In the genomic region with DNA sequence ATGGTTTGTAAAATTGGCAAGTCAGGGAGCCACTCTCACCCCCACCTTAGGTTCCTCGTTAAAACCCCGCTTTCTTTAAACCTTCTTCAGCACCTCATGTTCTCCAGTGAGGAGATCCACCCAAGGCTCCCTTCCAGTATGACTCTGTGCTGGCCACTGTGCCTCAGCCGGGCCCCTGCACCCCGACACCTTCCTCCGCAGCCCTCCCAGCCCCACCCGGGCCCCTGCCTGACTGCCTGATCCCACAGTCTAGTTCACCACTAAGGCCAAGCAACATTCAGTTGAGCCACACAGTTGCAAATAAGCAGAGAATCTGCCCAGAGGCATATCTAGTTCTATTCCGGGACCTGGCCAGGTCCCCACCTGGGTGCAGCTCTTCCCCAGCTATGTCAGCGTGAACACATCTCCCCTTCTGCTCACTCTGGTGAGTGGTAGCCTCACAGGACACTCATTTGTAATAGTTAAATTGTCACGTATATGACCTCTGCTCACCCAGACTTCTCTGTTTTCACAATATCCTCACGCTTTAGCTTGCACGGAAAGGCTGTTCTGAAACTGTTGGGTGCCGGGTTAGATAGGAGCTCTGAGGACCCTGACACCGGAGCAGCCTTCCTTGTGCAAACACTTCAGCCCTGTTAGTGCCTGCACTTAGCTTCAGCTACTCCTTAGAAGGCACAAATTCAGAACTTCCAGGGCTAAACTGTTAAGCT, we compare ENCODE assay signal across 29 cellular contexts.
DNase-seq lines count a peak whose midpoint lies in the region; ATAC-seq and TF ChIP-seq lines count a peak whose summit lies in the region.
"Had no signal": no experiment of that assay in that cellular context is flagged by ENCODE, and none has a peak within 500 bp of the region (broad histone marks: within the 10 kb centered on the region; RNA-seq: fewer than 3 reads in every experiment).

No MANE protein-coding gene starts in this region.

- H3K4me3 ChIP-seq in IMR-90 (ENCODE audit: insufficient read depth, low read depth, low read length) (no peak overlapping the region), ectodermal cell (ENCODE audit: insufficient read depth, low read depth, low read length) (no peak overlapping the region), lower lobe of right lung (no peak overlapping the region)
- H3K4me3 ChIP-seq: BLaER1 treated with 17β-estradiol and CSF1 and Interleukin-3, amounts not matched to agents 10 nM and 100 nM; uterus had no signal

- no peaks in the 10 kb centered on the region for H4K20me1 ChIP-seq in IMR-90 (ENCODE audit: insufficient read depth, low read length)
- H4K20me1 ChIP-seq: BLaER1 treated with 17β-estradiol and CSF1 and Interleukin-3, amounts not matched to agents 10 nM and 100 nM had no signal

- no peak overlapping the region for H3K9ac ChIP-seq in IMR-90 (ENCODE audit: low read depth, low read length)
- H3K9ac ChIP-seq: BLaER1 treated with 17β-estradiol and CSF1 and Interleukin-3, amounts not matched to agents 10 nM and 100 nM; SK-N-SH had no signal

- WGBS in IMR-90 (ENCODE audit: extremely low coverage in 2 of 2, insufficient read length in 1 of 2), 2 experiments, result 90% methylated on average over 2 of the region's 13 CpGs; no CpG with 5 or more reads in 1 of the 2 experiments
- WGBS in ectodermal cell, 2 experiments, result 78 to 80% methylated on average over 13 of the region's 13 CpGs

- DNase-seq in ELF-1 (ENCODE audit: low read depth, low spot score), result peak; percentile 56
- DNase-seq in IMR-90, result no peak
- no peak for DNase-seq in lower lobe of right lung
- DNase-seq in NCI-H526 treated with DMSO at 0.1 percent for 48 hours (lab: John Stamatoyannopoulos, UW), result no peak
- no peak for DNase-seq in activated naive CD8-positive, alpha-beta T cell treated with anti-CD3 and anti-CD28 coated beads, Interleukin-2, amount 50 U/mL, for 24 hours
- DNase-seq: activated CD4-positive, alpha-beta T cell treated with anti-CD3 and anti-CD28 coated beads, Interleukin-2, amount 50 U/mL, for 4 hours; activated CD8-positive, alpha-beta memory T cell treated with anti-CD3 and anti-CD28 coated beads, Interleukin-2, amount 50 U/mL, for 4 hours; effector CD8-positive, alpha-beta T cell; EL; foreskin melanocyte; GOT3; hippocampal formation; kidney glomerular epithelial cell; midbrain; NCI-H1930; NCI-H526; SK-N-SH; substantia nigra; T-helper 2 cell; uterus; WERI-Rb-1 had no signal

- no peak overlapping the region for H2BK15ac ChIP-seq in IMR-90 (ENCODE audit: low read depth, low read length)

- no peak overlapping the region for H3K23ac ChIP-seq in IMR-90 (ENCODE audit: low read depth, low read length)

- H3K18ac ChIP-seq in IMR-90 (ENCODE audit: low read depth, low read length), result no peak overlapping the region

- no peak overlapping the region for H2AFZ ChIP-seq in IMR-90 (replicated peaks; ENCODE audit: low read length, poor library complexity)

- no TSS peak for BruUV-seq in IMR-90 (replicated peaks; lab: Mats Ljungman, UMichigan)

- H3K9me3 ChIP-seq in IMR-90 (ENCODE audit: control insufficient read depth, insufficient read depth, low read length), result no peaks in the 10 kb centered on the region
- H3K9me3 ChIP-seq in ectodermal cell (ENCODE audit: control insufficient read depth, low read length), result no peaks in the 10 kb centered on the region
- no peaks in the 10 kb centered on the region for H3K9me3 ChIP-seq in lower lobe of right lung
- H3K9me3 ChIP-seq: BLaER1 treated with 17β-estradiol and CSF1 and Interleukin-3, amounts not matched to agents 10 nM and 100 nM; SK-N-SH; uterus had no signal

- no peak overlapping the region for H2AK5ac ChIP-seq in IMR-90 (ENCODE audit: low read depth, low read length)

- dilution Hi-C loops in IMR-90 (cut with HindIII; ENCODE audit: low sequenced_read_pairs, unreplicated experiment), result no loop called here

- intact Hi-C loops in IMR-90 (cut with micrococcal nuclease), result no loop called here
- intact Hi-C loops in lower lobe of right lung (cut with DNase I), result no loop called here

- ATAC-seq in IMR-90 (ENCODE audit: low read depth) (peak; percentile 29), lower lobe of right lung (peak; percentile 69 to 77), HG03442 (IDR thresholded peaks at IDR 0.05; ENCODE audit: unreplicated experiment) (no peak)
- ATAC-seq in activated CD4-positive, CD25-positive, alpha-beta regulatory T cell treated with anti-CD3 and anti-CD28 coated beads, Interleukin-2, amount 50 U/mL, for 24 hours, result no peak
- ATAC-seq in activated naive CD8-positive, alpha-beta T cell treated with anti-CD3 and anti-CD28 coated beads, Interleukin-2, amount 50 U/mL, for 24 hours, result no peak
- ATAC-seq: activated T-helper 17 cell treated with anti-CD3 and anti-CD28 coated beads, Interleukin-2, amount 50 U/mL, for 72 hours had no signal

- no peak overlapping the region for H3K4me2 ChIP-seq in IMR-90 (ENCODE audit: low read depth, low read length)
- H3K4me2 ChIP-seq: BLaER1 treated with 17β-estradiol and CSF1 and Interleukin-3, amounts not matched to agents 10 nM and 100 nM; SK-N-SH had no signal

- H3K36me3 Mint-ChIP-seq in activated naive CD8-positive, alpha-beta T cell treated with anti-CD3 and anti-CD28 coated beads, Interleukin-2, amount 50 U/mL, for 24 hours (ENCODE audit: low read depth), result no peaks in the 10 kb centered on the region
- H3K36me3 Mint-ChIP-seq: activated naive CD8-positive, alpha-beta T cell had no signal

- H3K9me1 ChIP-seq in IMR-90 (ENCODE audit: insufficient read depth, low read length), result no peaks in the 10 kb centered on the region; the same call in 1 of the 2 replicates

- H3K79me1 ChIP-seq in IMR-90 (ENCODE audit: low read depth in 1 of 2, low read length in 2 of 2), result no peaks in the 10 kb centered on the region

- CTCF ChIA-PET in IMR-90 (lab: Yijun Ruan, JAX), result interaction anchor here (0.5 to 0.7 kb wide), 2 partner anchors 8 to 13 kb away, joined by 3 read pairs; no protein-coding TSS in a partner anchor

- H3K4me1 ChIP-seq in IMR-90 (ENCODE audit: control insufficient read depth, insufficient read depth, low read length) (no peaks in the 10 kb centered on the region), ectodermal cell (ENCODE audit: control insufficient read depth, insufficient read depth, low read length) (peaks cover 32% of the 10 kb centered on the region), lower lobe of right lung (no peaks in the 10 kb centered on the region)
- H3K4me1 ChIP-seq: BLaER1 treated with 17β-estradiol and CSF1 and Interleukin-3, amounts not matched to agents 10 nM and 100 nM; uterus had no signal

- H3K9me3 Mint-ChIP-seq in activated naive CD8-positive, alpha-beta T cell treated with anti-CD3 and anti-CD28 coated beads, Interleukin-2, amount 50 U/mL, for 24 hours, result no peaks in the 10 kb centered on the region
- H3K9me3 Mint-ChIP-seq: activated T-helper 17 cell treated with anti-CD3 and anti-CD28 coated beads, Interleukin-2, amount 50 U/mL, for 72 hours; nephron had no signal

- no peak overlapping the region for H2BK20ac ChIP-seq in IMR-90 (ENCODE audit: low read depth, low read length)

- H3K14ac ChIP-seq in IMR-90 (replicated peaks; ENCODE audit: low read depth, low read length), result no peak overlapping the region

- H3K56ac ChIP-seq in IMR-90 (ENCODE audit: extremely low read depth, insufficient read depth, low read length), result no peak overlapping the region

- H2BK5ac ChIP-seq in IMR-90 (ENCODE audit: low read depth, low read length, poor library complexity, severe bottlenecking), result no peak overlapping the region

- no peak overlapping the region for H4K8ac ChIP-seq in IMR-90 (ENCODE audit: low read depth in 2 of 2, low read length in 2 of 2)

- no peak for TF ChIP-seq POLR2A in IMR-90 (IDR thresholded peaks at IDR 0.05; ENCODE audit: low read depth, low read length)

- H2AK9ac ChIP-seq in IMR-90 (replicated peaks; ENCODE audit: low read depth, low read length, poor library complexity), result no peak overlapping the region

- peaks cover 4% of the 10 kb centered on the region for H3K36me3 ChIP-seq in IMR-90 (ENCODE audit: control insufficient read depth, insufficient read depth, low read length)
- H3K36me3 ChIP-seq in ectodermal cell (ENCODE audit: control insufficient read depth, insufficient read depth, low read length), result peaks cover 8% of the 10 kb centered on the region
- H3K36me3 ChIP-seq in lower lobe of right lung, result no peaks in the 10 kb centered on the region
- H3K36me3 ChIP-seq: uterus, WERI-Rb-1 had no signal

- no peak overlapping the region for H2BK120ac ChIP-seq in IMR-90 (ENCODE audit: low read depth, low read length)

- H3K27me3 Mint-ChIP-seq in activated naive CD8-positive, alpha-beta T cell treated with anti-CD3 and anti-CD28 coated beads, Interleukin-2, amount 50 U/mL, for 24 hours, result peaks cover 5% of the 10 kb centered on the region
- H3K27me3 Mint-ChIP-seq: activated naive CD8-positive, alpha-beta T cell had no signal

- H3K27me3 ChIP-seq in IMR-90 (ENCODE audit: control insufficient read depth, insufficient read depth, low read length) (no peaks in the 10 kb centered on the region), ectodermal cell (ENCODE audit: control insufficient read depth, insufficient read depth, low read length, poor library complexity, severe bottlenecking) (no peaks in the 10 kb centered on the region), lower lobe of right lung (ENCODE audit: low read depth) (no peaks in the 10 kb centered on the region)
- H3K27me3 ChIP-seq: BLaER1 treated with 17β-estradiol and CSF1 and Interleukin-3, amounts not matched to agents 10 nM and 100 nM; uterus had no signal

- H3K4me3 Mint-ChIP-seq in activated naive CD8-positive, alpha-beta T cell treated with anti-CD3 and anti-CD28 coated beads, Interleukin-2, amount 50 U/mL, for 24 hours, result no peak overlapping the region
- H3K4me3 Mint-ChIP-seq: activated naive CD8-positive, alpha-beta T cell; activated T-helper 17 cell treated with anti-CD3 and anti-CD28 coated beads, Interleukin-2, amount 50 U/mL, for 72 hours; nephron had no signal

- H3K27ac ChIP-seq in IMR-90 (ENCODE audit: insufficient read depth, low read length) (no peak overlapping the region), ectodermal cell (ENCODE audit: insufficient read depth, low read depth, low read length, poor library complexity, severe bottlenecking) (peak overlapping the region; percentile 74), lower lobe of right lung (no peak overlapping the region)
- H3K27ac ChIP-seq: BLaER1 treated with 17β-estradiol and CSF1 and Interleukin-3, amounts not matched to agents 10 nM and 100 nM; RWPE1; uterus; WERI-Rb-1 had no signal

- POLR2A ChIA-PET in IMR-90 (lab: Charles Lee; ENCODE audit: unreplicated experiment), result no interaction called here

- H4K5ac ChIP-seq in IMR-90 (ENCODE audit: low read depth, low read length), result no peak overlapping the region

- no peaks in the 10 kb centered on the region for H3K4me1 Mint-ChIP-seq in activated naive CD8-positive, alpha-beta T cell treated with anti-CD3 and anti-CD28 coated beads, Interleukin-2, amount 50 U/mL, for 24 hours
- H3K4me1 Mint-ChIP-seq: activated T-helper 17 cell treated with anti-CD3 and anti-CD28 coated beads, Interleukin-2, amount 50 U/mL, for 72 hours had no signal

- no peak overlapping the region for H3K4ac ChIP-seq in IMR-90 (ENCODE audit: low read depth, low read length)

- no peak for TF ChIP-seq RAD21 in IMR-90 (IDR thresholded peaks at IDR 0.05; ENCODE audit: low read length)

- no peak for TF ChIP-seq CTCF in IMR-90 (conservative IDR thresholded peaks at IDR 0.05; ENCODE audit: low read depth, low read length)
- no peak for TF ChIP-seq CTCF in lower lobe of right lung (IDR thresholded peaks at IDR 0.05)

- H3K27ac Mint-ChIP-seq in activated naive CD8-positive, alpha-beta T cell treated with anti-CD3 and anti-CD28 coated beads, Interleukin-2, amount 50 U/mL, for 24 hours, result no peak overlapping the region
- H3K27ac Mint-ChIP-seq: activated naive CD8-positive, alpha-beta T cell; activated T-helper 17 cell treated with anti-CD3 and anti-CD28 coated beads, Interleukin-2, amount 50 U/mL, for 72 hours; nephron had no signal

- in situ Hi-C loops in IMR-90 (cut with MboI; ENCODE audit: low sequenced_read_pairs), result no loop called here

- H4K91ac ChIP-seq in IMR-90 (ENCODE audit: insufficient read depth, low read depth, low read length), result no peak overlapping the region

Comparison
In these comparisons a context has a peak if more than half of its experiments do, and no peak if none do; other contexts are left out.
1. ATAC-seq: peak in IMR-90 (single experiment) and lower lobe of right lung (2 of 2); none in activated CD4-positive, CD25-positive, alpha-beta regulatory T cell treated with anti-CD3 and anti-CD28 coated beads, Interleukin-2, amount 50 U/mL, for 24 hours (0 of 2), activated naive CD8-positive, alpha-beta T cell treated with anti-CD3 and anti-CD28 coated beads, Interleukin-2, amount 50 U/mL, for 24 hours (single experiment) and HG03442 (single experiment).